In genomic region chr1:54407201-54407956, GRCh38 we compare ENCODE assay signal across 8 cellular contexts. TPM values are rescaled to one million over a fixed set of nuclear protein-coding genes. Genes with fewer than 3 reads are reported as not detected.
DNase-seq lines count a peak whose midpoint lies in the region; ATAC-seq lines count a peak whose summit lies in the region.

No MANE protein-coding gene starts in this region.

- peak overlapping the region; percentile 93 for H3K4me3 Mint-ChIP-seq in activated CD4-positive, alpha-beta T cell treated with anti-CD3 and anti-CD28 coated beads, Interleukin-2, amount 10 ng/mL, durations not matched to agents 24 days and 14 days
- H3K4me3 Mint-ChIP-seq in dendritic cell treated with granulocyte-macrophage colony-stimulating factor and Interleukin-4, amounts not matched to agents 40 ng/mL and 50 ng/mL, for 4 days: peak overlapping the region; percentile 83

- no peaks in the 10 kb centered on the region for H3K27me3 Mint-ChIP-seq in activated CD4-positive, alpha-beta T cell treated with anti-CD3 and anti-CD28 coated beads, Interleukin-2, amount 10 ng/mL, durations not matched to agents 24 days and 14 days
- H3K27me3 Mint-ChIP-seq in dendritic cell treated with granulocyte-macrophage colony-stimulating factor and Interleukin-4, amounts not matched to agents 40 ng/mL and 50 ng/mL, for 4 days: no peaks in the 10 kb centered on the region

- H3K9me3 Mint-ChIP-seq in activated CD4-positive, alpha-beta T cell treated with anti-CD3 and anti-CD28 coated beads, Interleukin-2, amount 10 ng/mL, durations not matched to agents 24 days and 14 days: no peaks in the 10 kb centered on the region
- H3K9me3 Mint-ChIP-seq in dendritic cell treated with granulocyte-macrophage colony-stimulating factor and Interleukin-4, amounts not matched to agents 40 ng/mL and 50 ng/mL, for 4 days: no peaks in the 10 kb centered on the region

- peak overlapping the region; percentile 96 for H3K27ac Mint-ChIP-seq in activated CD4-positive, alpha-beta T cell treated with anti-CD3 and anti-CD28 coated beads, Interleukin-2, amount 10 ng/mL, durations not matched to agents 24 days and 14 days
- H3K27ac Mint-ChIP-seq in dendritic cell treated with granulocyte-macrophage colony-stimulating factor and Interleukin-4, amounts not matched to agents 40 ng/mL and 50 ng/mL, for 4 days: peak overlapping the region; percentile 96

- peak; percentile 87 to 95 for DNase-seq in NCI-H526 (lab: John Stamatoyannopoulos, UW)
- DNase-seq in activated CD4-positive, alpha-beta T cell treated with anti-CD3 and anti-CD28 coated beads, Interleukin-2, amount 10 ng/mL, durations not matched to agents 24 days and 14 days: peak; percentile 91
- DNase-seq in kidney glomerular epithelial cell (lab: John Stamatoyannopoulos, UW): peak; percentile 83
- peak; percentile 38 for DNase-seq in stimulated activated CD4-positive, alpha-beta T cell treated with anti-CD3 and anti-CD28 coated beads, Interleukin-12 subunit alpha, Interleukin-12 subunit beta, amount 100 ng/mL, for 4 hours

- H3K4me1 Mint-ChIP-seq in activated CD4-positive, alpha-beta T cell treated with anti-CD3 and anti-CD28 coated beads, Interleukin-2, amount 10 ng/mL, durations not matched to agents 24 days and 14 days: peaks cover 58% of the 10 kb centered on the region
- H3K4me1 Mint-ChIP-seq in dendritic cell treated with granulocyte-macrophage colony-stimulating factor and Interleukin-4, amounts not matched to agents 40 ng/mL and 50 ng/mL, for 4 days (ENCODE audit: low read depth): peaks cover 54% of the 10 kb centered on the region

- intact Hi-C loops in activated CD4-positive, alpha-beta T cell treated with anti-CD3 and anti-CD28 coated beads, Interleukin-2, amount 10 ng/mL, durations not matched to agents 24 days and 14 days (cut with micrococcal nuclease): loop anchor here (1.0 to 10.0 kb wide), 11 partner anchors 8 to 993 kb away; partner anchors contain the start of genes CYB5RL, MRPL37, NDC1 and TCEANC2
- intact Hi-C loops in dendritic cell treated with granulocyte-macrophage colony-stimulating factor and Interleukin-4, amounts not matched to agents 40 ng/mL and 50 ng/mL, for 4 days (cut with micrococcal nuclease): loop anchor here (1.0 to 5.0 kb wide), 2 partner anchors 81 to 355 kb away; partner anchors contain the start of genes TCEANC2 and TMEM59

- H3K36me3 Mint-ChIP-seq in activated CD4-positive, alpha-beta T cell treated with anti-CD3 and anti-CD28 coated beads, Interleukin-2, amount 10 ng/mL, durations not matched to agents 24 days and 14 days (ENCODE audit: low read depth): peaks cover 22% of the 10 kb centered on the region
- peaks cover 23% of the 10 kb centered on the region for H3K36me3 Mint-ChIP-seq in dendritic cell treated with granulocyte-macrophage colony-stimulating factor and Interleukin-4, amounts not matched to agents 40 ng/mL and 50 ng/mL, for 4 days (ENCODE audit: low read depth)

- ATAC-seq in GM18498 (IDR thresholded peaks at IDR 0.05; ENCODE audit: unreplicated experiment): peak; percentile 37
- peak; percentile 36 for ATAC-seq in HG03520 (IDR thresholded peaks at IDR 0.05; ENCODE audit: unreplicated experiment)
- no peak for ATAC-seq in GM21528 (IDR thresholded peaks at IDR 0.05; ENCODE audit: low FRiP score, unreplicated experiment)

RNA-seq across cellular contexts. Expression of gene SSBP3, which starts 1.2 kb away (rescaled TPM):
- total RNA-seq in activated CD4-positive, alpha-beta T cell treated with anti-CD3 and anti-CD28 coated beads, Interleukin-2, amount 10 ng/mL, durations not matched to agents 24 days and 14 days: 84.1 and 87.9 TPM in 2 replicates

Comparison
In these comparisons a context has a peak if more than half of its experiments do, and no peak if none do; other contexts are left out.
1. DNase-seq: peak in every context shown above with its lines; median percentile 91 in NCI-H526; 91 in activated CD4-positive, alpha-beta T cell treated with anti-CD3 and anti-CD28 coated beads, Interleukin-2, amount 10 ng/mL, durations not matched to agents 24 days and 14 days; 83 in kidney glomerular epithelial cell; 38 in stimulated activated CD4-positive, alpha-beta T cell treated with anti-CD3 and anti-CD28 coated beads, Interleukin-12 subunit alpha, Interleukin-12 subunit beta, amount 100 ng/mL, for 4 hours.